Comparison of ENCODE assay signal across 16 cellular contexts in genomic region chr6:135759831-135760230, GRCh38.
A peak's percentile ranks its signal among the peaks of the same experiment; 100 is the strongest.
DNase-seq lines count a peak whose midpoint lies in the region; ATAC-seq and TF ChIP-seq lines count a peak whose summit lies in the region.
"Had no signal": no experiment of that assay in that cellular context is flagged by ENCODE, and none has a peak within 500 bp of the region (broad histone marks: within the 10 kb centered on the region; RNA-seq: fewer than 3 reads in every experiment).

No MANE protein-coding gene starts in this region.

- H3K27ac Mint-ChIP-seq in activated T-helper 1 cell treated with anti-CD3 and anti-CD28 coated beads, Interleukin-12 subunit alpha, Interleukin-12 subunit beta, Interleukin-2, Interleukin-4 antibody, amounts not matched to agents 30 ng/mL and 10 ng/mL and 1 ng/mL, durations not matched to agents 14 hours and 24 hours and 36 hours = no peak overlapping the region
- H3K27ac Mint-ChIP-seq: activated T-helper 2 cell treated with anti-CD3 and anti-CD28 coated beads, Interferon-gamma antibody, Interleukin-2, Interleukin-4, amounts not matched to agents 10 μg/mL and 5 μg/mL and 100 μg/mL, durations not matched to agents 14 hours and 24 hours and 36 hours; stimulated activated naive B cell treated with anti-CD40 and anti-IgM and Interleukin-4, amounts not matched to agents 10 μg/mL and 1 μg/mL and 100 μg/mL, for 72 hours had no signal

- H3K9me3 Mint-ChIP-seq in activated T-helper 1 cell treated with anti-CD3 and anti-CD28 coated beads, Interleukin-12 subunit alpha, Interleukin-12 subunit beta, Interleukin-2, Interleukin-4 antibody, amounts not matched to agents 30 ng/mL and 10 ng/mL and 1 ng/mL, durations not matched to agents 14 hours and 24 hours and 36 hours = peaks cover 15% of the 10 kb centered on the region

- no peaks in the 10 kb centered on the region for H3K36me3 Mint-ChIP-seq in activated T-helper 1 cell treated with anti-CD3 and anti-CD28 coated beads, Interleukin-12 subunit alpha, Interleukin-12 subunit beta, Interleukin-2, Interleukin-4 antibody, amounts not matched to agents 30 ng/mL and 10 ng/mL and 1 ng/mL, durations not matched to agents 14 hours and 24 hours and 36 hours (ENCODE audit: low read depth)

- 0 out of 2 replicates have a peak, but pooled peaks have one; percentile 48 for ATAC-seq in Panc1
- ATAC-seq in HG03342 (IDR thresholded peaks at IDR 0.05; ENCODE audit: unreplicated experiment) = no peak
- ATAC-seq: mucosa of descending colon; stimulated activated naive B cell treated with anti-CD40 and anti-IgM and Interleukin-4, amounts not matched to agents 10 μg/mL and 1 μg/mL and 100 μg/mL, for 72 hours had no signal

- in situ Hi-C loops in Panc1 (cut with HindIII; ENCODE audit: low pct_unique_long_range_greater_than_20kb, low sequenced_read_pairs) = no loop called here

- POLR2A ChIA-PET in A673 (lab: Charles Lee; ENCODE audit: low non-redundant PET) = no interaction called here
- POLR2A ChIA-PET in Panc1 (lab: Charles Lee) = no interaction called here

- H3K4me1 ChIP-seq in A673 (ENCODE audit: insufficient read depth, low read length, poor library complexity, severe bottlenecking) (no peaks in the 10 kb centered on the region), Panc1 (ENCODE audit: control insufficient read depth, insufficient read depth, low read length) (no peaks in the 10 kb centered on the region)
- H3K4me1 ChIP-seq: prostate gland had no signal

- DNase-seq in A673 (ENCODE audit: low spot score) = peak; percentile 59
- DNase-seq in H7 = peak; percentile 37
- DNase-seq in Panc1 (ENCODE audit: low read depth, low spot score) = no peak
- peak; percentile 37 for DNase-seq in fibroblast of peridontal ligament (ENCODE audit: extremely low read depth)
- DNase-seq in activated T-helper 1 cell treated with anti-CD3 and anti-CD28 coated beads, Interleukin-12 subunit alpha, Interleukin-12 subunit beta, Interleukin-2, Interleukin-4 antibody, amounts not matched to agents 30 ng/mL and 10 ng/mL and 1 ng/mL, durations not matched to agents 14 hours and 24 hours and 36 hours (ENCODE audit: low spot score) = no peak
- DNase-seq in cortex of kidney (lab: John Stamatoyannopoulos, UW) = no peak
- no peak for DNase-seq in mesenteric fat pad (ENCODE audit: low spot score)
- DNase-seq: DND-41; mucosa of descending colon; NCI-H2029; stimulated activated CD4-positive, alpha-beta T cell treated with anti-CD3 and anti-CD28 coated beads, Interleukin-2, amount 100 ng/mL, for 48 hours; stimulated activated naive B cell treated with anti-CD40 and anti-IgM and Interleukin-4, amounts not matched to agents 10 μg/mL and 1 μg/mL and 100 μg/mL, for 72 hours had no signal

- CTCF ChIA-PET in A673 (lab: Charles Lee) (interaction anchor here (1.2 to 1.5 kb wide), 2 partner anchors 9 to 150 kb away, joined by 3 read pairs; no protein-coding TSS in a partner anchor), Panc1 (lab: Charles Lee) (no interaction called here)

- H3K27ac ChIP-seq in A673 (ENCODE audit: low read depth, low read length, poor library complexity, severe bottlenecking) (no peak overlapping the region), Panc1 (ENCODE audit: low read length) (no peak overlapping the region)
- H3K27ac ChIP-seq: epithelial cell of prostate, prostate gland had no signal

- no peak overlapping the region for H3K4me3 ChIP-seq in A673 (ENCODE audit: low read depth, low read length, poor library complexity, severe bottlenecking)
- no peak overlapping the region for H3K4me3 ChIP-seq in H7 (ENCODE audit: insufficient read depth, low read depth, low read length)
- H3K4me3 ChIP-seq in Panc1 (ENCODE audit: low read depth in 2 of 2, low read length in 2 of 2) = no peak overlapping the region
- H3K4me3 ChIP-seq: mucosa of descending colon, prostate gland had no signal

- H3K4me3 Mint-ChIP-seq in activated T-helper 1 cell treated with anti-CD3 and anti-CD28 coated beads, Interleukin-12 subunit alpha, Interleukin-12 subunit beta, Interleukin-2, Interleukin-4 antibody, amounts not matched to agents 30 ng/mL and 10 ng/mL and 1 ng/mL, durations not matched to agents 14 hours and 24 hours and 36 hours = no peak overlapping the region
- H3K4me3 Mint-ChIP-seq: stimulated activated naive B cell treated with anti-CD40 and anti-IgM and Interleukin-4, amounts not matched to agents 10 μg/mL and 1 μg/mL and 100 μg/mL, for 72 hours had no signal

- no peaks in the 10 kb centered on the region for H3K27me3 Mint-ChIP-seq in activated T-helper 1 cell treated with anti-CD3 and anti-CD28 coated beads, Interleukin-12 subunit alpha, Interleukin-12 subunit beta, Interleukin-2, Interleukin-4 antibody, amounts not matched to agents 30 ng/mL and 10 ng/mL and 1 ng/mL, durations not matched to agents 14 hours and 24 hours and 36 hours (ENCODE audit: insufficient read depth)

- TF ChIP-seq CTCF in A673 (conservative IDR thresholded peaks at IDR 0.05; ENCODE audit: low read depth, low read length) = peak; percentile 52
- TF ChIP-seq CTCF in Panc1 (IDR thresholded peaks at IDR 0.05) = peak; percentile 43; the same call in 1 of the 2 replicates

- BruUV-seq in A673 (replicated peaks; lab: Mats Ljungman, UMichigan) = no TSS peak
- no TSS peak for BruUV-seq in Panc1 (replicated peaks; lab: Mats Ljungman, UMichigan)

- intact Hi-C loops in A673 (cut with micrococcal nuclease; ENCODE audit: unreplicated experiment) (loop anchor here (1.0 to 5.0 kb wide), 2 partner anchors 84 to 223 kb away; no protein-coding TSS in a partner anchor), Panc1 (cut with micrococcal nuclease; ENCODE audit: unreplicated experiment) (no loop called here)
- intact Hi-C loops in activated T-helper 1 cell treated with anti-CD3 and anti-CD28 coated beads, Interleukin-12 subunit alpha, Interleukin-12 subunit beta, Interleukin-2, Interleukin-4 antibody, amounts not matched to agents 30 ng/mL and 10 ng/mL and 1 ng/mL, durations not matched to agents 14 hours and 24 hours and 36 hours (cut with micrococcal nuclease) = no loop called here

- H3K27me3 ChIP-seq in A673 (replicated peaks; ENCODE audit: insufficient read depth, low read depth, low read length, poor library complexity) (peaks cover 10% of the 10 kb centered on the region), H7 (ENCODE audit: control insufficient read depth, insufficient read depth, low read length) (no peaks in the 10 kb centered on the region), Panc1 (ENCODE audit: control insufficient read depth, insufficient read depth, low read length) (no peaks in the 10 kb centered on the region)

- no peaks in the 10 kb centered on the region for H3K4me1 Mint-ChIP-seq in activated T-helper 1 cell treated with anti-CD3 and anti-CD28 coated beads, Interleukin-12 subunit alpha, Interleukin-12 subunit beta, Interleukin-2, Interleukin-4 antibody, amounts not matched to agents 30 ng/mL and 10 ng/mL and 1 ng/mL, durations not matched to agents 14 hours and 24 hours and 36 hours (ENCODE audit: low read depth)
- H3K4me1 Mint-ChIP-seq: stimulated activated naive B cell treated with anti-CD40 and anti-IgM and Interleukin-4, amounts not matched to agents 10 μg/mL and 1 μg/mL and 100 μg/mL, for 72 hours had no signal

- H3K9me3 ChIP-seq in A673 (ENCODE audit: low read depth, low read length, poor library complexity, severe bottlenecking) (no peaks in the 10 kb centered on the region), Panc1 (ENCODE audit: control insufficient read depth, insufficient read depth, low read depth, low read length) (0 out of 2 replicates have a peak, but pooled peaks cover 3% of the 10 kb centered on the region)
- H3K9me3 ChIP-seq: mucosa of descending colon, prostate gland had no signal

- H3K36me3 ChIP-seq in A673 (ENCODE audit: insufficient read depth, low read length, poor library complexity, severe bottlenecking) (no peaks in the 10 kb centered on the region), H7 (replicated peaks; ENCODE audit: control insufficient read depth, insufficient read depth, low read length) (no peaks in the 10 kb centered on the region), Panc1 (ENCODE audit: control insufficient read depth, insufficient read depth, low read length) (no peaks in the 10 kb centered on the region)
- H3K36me3 ChIP-seq: prostate gland had no signal

Comparison
In these comparisons a context has a peak if more than half of its experiments do, and no peak if none do; other contexts are left out.
1. DNase-seq: peak in A673 (single experiment), H7 (single experiment) and fibroblast of peridontal ligament (single experiment); none in Panc1 (single experiment), activated T-helper 1 cell treated with anti-CD3 and anti-CD28 coated beads, Interleukin-12 subunit alpha, Interleukin-12 subunit beta, Interleukin-2, Interleukin-4 antibody, amounts not matched to agents 30 ng/mL and 10 ng/mL and 1 ng/mL, durations not matched to agents 14 hours and 24 hours and 36 hours (single experiment), cortex of kidney (single experiment) and mesenteric fat pad (single experiment).